In genomic region chr7:106139253-106140251, GRCh38 we compare ENCODE assay signal across 14 cellular contexts. TPM values are rescaled to one million over a fixed set of nuclear protein-coding genes. Genes with fewer than 3 reads are reported as not detected.
A peak's percentile ranks its signal among the peaks of the same experiment; 100 is the strongest.
DNase-seq lines count a peak whose midpoint lies in the region; ATAC-seq and TF ChIP-seq lines count a peak whose summit lies in the region.
"Had no signal": no experiment of that assay in that cellular context is flagged by ENCODE, and none has a peak within 500 bp of the region (broad histone marks: within the 10 kb centered on the region; RNA-seq: fewer than 3 reads in every experiment).

No MANE protein-coding gene starts in this region.

- TF ChIP-seq CTCF in GM23338 (conservative IDR thresholded peaks at IDR 0.05; ENCODE audit: low read depth in 2 of 2), result no peak
- no peak for TF ChIP-seq CTCF in glutamatergic neuron (IDR thresholded peaks at IDR 0.05; ENCODE audit: partially characterized antibody, unreplicated experiment)

- no peaks in the 10 kb centered on the region for H3K79me2 ChIP-seq in GM23338 (replicated peaks; ENCODE audit: insufficient read depth)

- H3K27me3 Mint-ChIP-seq in GM23338 (ENCODE audit: insufficient read depth, low read depth, poor library complexity) (peaks cover 5% of the 10 kb centered on the region), glutamatergic neuron (ENCODE audit: unreplicated experiment) (peaks cover 2% of the 10 kb centered on the region)

- H3K36me3 ChIP-seq in GM23338 (ENCODE audit: insufficient read depth) (no peaks in the 10 kb centered on the region), adipocyte (ENCODE audit: control insufficient read depth, insufficient read depth, low read length, severe bottlenecking) (no peaks in the 10 kb centered on the region)

- H3K4me1 ChIP-seq in GM23338 (ENCODE audit: insufficient read depth) (0 out of 2 replicates have a peak, but pooled peaks cover 4% of the 10 kb centered on the region), adipocyte (ENCODE audit: control insufficient read depth, insufficient read depth, low read length) (peaks cover 17% of the 10 kb centered on the region), right cardiac atrium (ENCODE audit: control insufficient read depth, insufficient read depth, low read length) (no peaks in the 10 kb centered on the region)

- H3K4me3 Mint-ChIP-seq in GM23338 (no peak overlapping the region), glutamatergic neuron (ENCODE audit: unreplicated experiment) (no peak overlapping the region)

- no peaks in the 10 kb centered on the region for H3K9me3 ChIP-seq in adipocyte (ENCODE audit: control insufficient read depth, low read length)
- no peaks in the 10 kb centered on the region for H3K9me3 ChIP-seq in right cardiac atrium (ENCODE audit: control insufficient read depth, low read length)

- no peak overlapping the region for H3K27ac ChIP-seq in GM23338 (ENCODE audit: low read depth)
- H3K27ac ChIP-seq in right cardiac atrium (ENCODE audit: low read length), result peak overlapping the region; percentile 85
- H3K27ac ChIP-seq: PC-9 had no signal

- peak overlapping the region; percentile 27 for H3K9ac ChIP-seq in adipocyte (ENCODE audit: low read length)

- no peaks in the 10 kb centered on the region for H3K9me2 ChIP-seq in GM23338 (ENCODE audit: insufficient read depth)

- H3K27ac Mint-ChIP-seq in GM23338 (peak overlapping the region; percentile 19; the same call in 1 of the 2 replicates), glutamatergic neuron (ENCODE audit: unreplicated experiment) (no peak overlapping the region)
- H3K27ac Mint-ChIP-seq: activated naive CD4-positive, alpha-beta T cell treated with anti-CD3 and anti-CD28 coated beads, Interleukin-2, amount 50 U/mL, for 72 hours had no signal

- H3K9me3 Mint-ChIP-seq in GM23338 (no peaks in the 10 kb centered on the region), glutamatergic neuron (ENCODE audit: unreplicated experiment) (peaks cover 2% of the 10 kb centered on the region)
- H3K9me3 Mint-ChIP-seq: activated naive CD4-positive, alpha-beta T cell treated with anti-CD3 and anti-CD28 coated beads, Interleukin-2, amount 50 U/mL, for 72 hours had no signal

- H3K4me3 ChIP-seq in GM23338, result no peak overlapping the region
- H3K4me3 ChIP-seq in adipocyte (ENCODE audit: low read length), result peak overlapping the region; percentile 55
- no peak overlapping the region for H3K4me3 ChIP-seq in right cardiac atrium (ENCODE audit: low read length)
- H3K4me3 ChIP-seq: PC-9 had no signal

- ATAC-seq in GM23338 (no peak; the same call in 2 of the 3 replicates), right cardiac atrium (peak; percentile 73 to 85), sciatic nerve (peak; percentile 55)
- ATAC-seq: activated naive CD4-positive, alpha-beta T cell treated with anti-CD3 and anti-CD28 coated beads, Interleukin-2, amount 50 U/mL, for 72 hours; esophagus mucosa had no signal

- DNase-seq in GM23338 (ENCODE audit: low spot score), result no peak
- DNase-seq in adipocyte (ENCODE audit: low read depth), result peak; percentile 63
- peak in 1 of 3 donors; percentile 19 for DNase-seq in right cardiac atrium
- DNase-seq in sciatic nerve (ENCODE audit: low spot score), result no peak
- no peak for DNase-seq in glutamatergic neuron
- DNase-seq in GM19240 (ENCODE audit: insufficient read length, low spot score), result no peak
- DNase-seq in SHP77 treated with DMSO at 0.1 percent for 48 hours (lab: John Stamatoyannopoulos, UW), result no peak
- no peak for DNase-seq in GM19238 (ENCODE audit: insufficient read length, low spot score)
- DNase-seq: activated CD4-positive, CD25-positive, alpha-beta regulatory T cell treated with anti-CD3 and anti-CD28 coated beads, Interleukin-2, amount 50 U/mL, for 72 hours; COR-L47; PC-9; stimulated activated CD4-positive, alpha-beta T cell treated with anti-CD3 and anti-CD28 coated beads, Interleukin-2, amount 100 ng/mL, for 48 hours had no signal

- H4K20me1 ChIP-seq in GM23338 (replicated peaks; ENCODE audit: insufficient read depth), result no peaks in the 10 kb centered on the region

- no peaks in the 10 kb centered on the region for H3F3A ChIP-seq in GM23338 (replicated peaks; ENCODE audit: low read depth)

- H3K36me3 Mint-ChIP-seq in GM23338 (ENCODE audit: low read depth), result no peaks in the 10 kb centered on the region
- H3K36me3 Mint-ChIP-seq in glutamatergic neuron (ENCODE audit: unreplicated experiment), result peaks cover 4% of the 10 kb centered on the region
- H3K36me3 Mint-ChIP-seq: activated naive CD4-positive, alpha-beta T cell treated with anti-CD3 and anti-CD28 coated beads, Interleukin-2, amount 50 U/mL, for 72 hours had no signal

- peak overlapping the region; percentile 45; the same call in 1 of the 2 replicates for H3K4me2 ChIP-seq in GM23338
- H3K4me2 ChIP-seq: PC-9 had no signal

- H3K4me1 Mint-ChIP-seq in GM23338 (peaks cover 15% of the 10 kb centered on the region; the same call in 2 of the 3 replicates), glutamatergic neuron (ENCODE audit: low read depth, unreplicated experiment) (peaks cover 22% of the 10 kb centered on the region)

- 54% methylated on average over 8 of the region's 8 CpGs for WGBS in right cardiac atrium

- peak overlapping the region; percentile 69; the same call in 1 of the 2 replicates for H2AFZ ChIP-seq in GM23338
- H2AFZ ChIP-seq: PC-9 had no signal

- no peaks in the 10 kb centered on the region for H3K27me3 ChIP-seq in GM23338 (ENCODE audit: insufficient read depth)
- peaks cover 8% of the 10 kb centered on the region for H3K27me3 ChIP-seq in adipocyte (replicated peaks; ENCODE audit: control insufficient read depth, insufficient read depth, low read length)
- H3K27me3 ChIP-seq in right cardiac atrium (ENCODE audit: control insufficient read depth, insufficient read depth), result no peaks in the 10 kb centered on the region

- intact Hi-C loops in right cardiac atrium (cut with DNase I), result no loop called here
- intact Hi-C loops in sciatic nerve (cut with DNase I), result no loop called here

TF ChIP-seq in GM23338, 12 proteins besides CTCF, POLR2A, EP300 and RAD21:
- no peak for TF ChIP-seq REST (IDR thresholded peaks at IDR 0.05; ENCODE audit: unreplicated experiment)
- TF ChIP-seq POLR2AphosphoS5 (IDR thresholded peaks at IDR 0.05; ENCODE audit: low read depth), result no peak
- TF ChIP-seq CREB1 (CRISPR knock-in tag; IDR thresholded peaks at IDR 0.05; ENCODE audit: low read depth), result no peak

RNA-seq across cellular contexts. Expression of gene SYPL1, which starts 27.4 kb away (rescaled TPM):
- 52.7 and 78.1 TPM in 2 replicates for total RNA-seq in GM23338 (2014; rRNA removed; shearing (Covaris generic))
- 39.0 and 39.3 TPM in 2 replicates for polyA plus RNA-seq in GM23338 (2016; fragmentation: Nextera tagmentation; extraction: Ambion mirVana)
- 10 to 100 TPM; 72.2 to 86.9 (median 79.7) TPM for total RNA-seq in right cardiac atrium
- polyA plus RNA-seq in right cardiac atrium, result 78.0 TPM
- total RNA-seq in sciatic nerve, result 83.5 TPM
- total RNA-seq in glutamatergic neuron (ENCODE audit: unreplicated experiment), result 10.0 TPM
